26 cellular contexts compared by ENCODE assay signal in the genomic region with DNA sequence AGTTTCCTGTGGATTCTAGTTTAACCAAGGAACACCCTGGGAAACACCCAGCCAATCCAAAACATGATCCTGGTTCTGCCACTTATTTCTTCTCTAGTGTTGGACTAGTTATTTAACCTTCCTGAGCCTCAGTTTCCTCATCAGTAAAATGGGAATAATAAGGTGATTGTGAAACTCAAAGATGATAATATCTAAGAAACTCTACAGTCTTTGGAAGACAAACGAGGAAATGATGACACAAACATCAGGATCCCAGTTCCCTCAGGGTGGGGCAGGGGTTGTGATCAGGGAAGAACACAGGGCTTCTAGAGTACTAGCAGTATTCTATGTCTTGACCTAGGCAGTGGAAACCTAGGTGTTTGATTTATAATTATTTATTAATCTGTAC. TPM values are rescaled to one million over a fixed set of nuclear protein-coding genes. Genes with fewer than 3 reads are reported as not detected.
"Had no signal": no experiment of that assay in that cellular context is flagged by ENCODE, and none has a peak within 500 bp of the region (broad histone marks: within the 10 kb centered on the region; RNA-seq: fewer than 3 reads in every experiment).

No MANE protein-coding gene starts in this region.

- H3K27ac Mint-ChIP-seq: activated naive CD4-positive, alpha-beta T cell treated with anti-CD3 and anti-CD28 coated beads for 36 hours; activated naive CD8-positive, alpha-beta T cell treated with anti-CD3 and anti-CD28 coated beads, Interleukin-2, amount 50 U/mL, for 24 hours; activated T-cell treated with anti-CD3 and anti-CD28 coated beads, Interleukin-2, amount 50 U/mL, for 24 hours; activated T-helper 2 cell treated with anti-CD3 and anti-CD28 coated beads, Interferon-gamma antibody, Interleukin-2, Interleukin-4, amounts not matched to agents 10 μg/mL and 5 μg/mL and 100 μg/mL, durations not matched to agents 14 hours and 24 hours and 36 hours; immature natural killer cell; stimulated activated naive B cell treated with anti-CD40 and anti-IgM and Interleukin-4, amounts not matched to agents 10 μg/mL and 1 μg/mL and 100 μg/mL, for 72 hours; WTC11 had no signal

- H3K9me3 ChIP-seq: psoas muscle, sigmoid colon, SJSA1, testis, upper lobe of left lung had no signal

- H3K36me3 ChIP-seq: sigmoid colon, SJSA1, upper lobe of left lung had no signal

- FAIRE-seq: endometrium had no signal

- ATAC-seq: activated naive CD8-positive, alpha-beta T cell treated with anti-CD3 and anti-CD28 coated beads, Interleukin-2, amount 50 U/mL, for 24 hours; left ventricle myocardium superior; naive thymus-derived CD4-positive, alpha-beta T cell; psoas muscle; stimulated activated naive B cell treated with anti-CD40 and anti-IgM and Interleukin-4, amounts not matched to agents 10 μg/mL and 1 μg/mL and 100 μg/mL, for 72 hours; WTC11 had no signal

- H3K4me3 ChIP-seq: hepatocyte, psoas muscle, sigmoid colon, SJSA1, testis, upper lobe of left lung had no signal

- H3K27me3 ChIP-seq: hepatocyte, SJSA1, testis had no signal

- DNase-seq: activated CD8-positive, alpha-beta memory T cell treated with anti-CD3 and anti-CD28 coated beads for 24 hours; activated CD8-positive, alpha-beta memory T cell treated with anti-CD3 and anti-CD28 coated beads, Interleukin-2, amount 50 U/mL, for 4 hours; activated naive CD4-positive, alpha-beta T cell treated with anti-CD3 and anti-CD28 coated beads for 36 hours; activated naive CD8-positive, alpha-beta T cell treated with anti-CD3 and anti-CD28 coated beads, Interleukin-2, amount 50 U/mL, for 24 hours; activated T-cell treated with anti-CD3 and anti-CD28 coated beads, Interleukin-2, amount 50 U/mL, for 24 hours; effector CD4-positive, alpha-beta T cell; foreskin melanocyte; immature natural killer cell; kidney glomerular epithelial cell; left ventricle myocardium superior; naive thymus-derived CD4-positive, alpha-beta T cell; psoas muscle; stimulated activated CD4-positive, alpha-beta T cell treated with anti-CD3 and anti-CD28 coated beads, Interleukin-2, amount 100 ng/mL, for 48 hours; stimulated activated CD8-positive, alpha-beta memory T cell treated with anti-CD3 and anti-CD28 coated beads, Interleukin-4, amount 100 ng/mL, for 48 hours; stimulated activated naive B cell treated with anti-CD40 and anti-IgM and Interleukin-4, amounts not matched to agents 10 μg/mL and 1 μg/mL and 100 μg/mL, for 72 hours; T-helper 9 cell; testis; upper lobe of left lung had no signal

- H3K4me3 Mint-ChIP-seq: activated naive CD4-positive, alpha-beta T cell treated with anti-CD3 and anti-CD28 coated beads for 36 hours; activated naive CD8-positive, alpha-beta T cell treated with anti-CD3 and anti-CD28 coated beads, Interleukin-2, amount 50 U/mL, for 24 hours; activated T-cell treated with anti-CD3 and anti-CD28 coated beads, Interleukin-2, amount 50 U/mL, for 24 hours; dendritic cell treated with granulocyte-macrophage colony-stimulating factor and Interleukin-4, amounts not matched to agents 40 ng/mL and 50 ng/mL, for 4 days; immature natural killer cell; naive thymus-derived CD4-positive, alpha-beta T cell; stimulated activated naive B cell treated with anti-CD40 and anti-IgM and Interleukin-4, amounts not matched to agents 10 μg/mL and 1 μg/mL and 100 μg/mL, for 72 hours; WTC11 had no signal

- H3K36me3 Mint-ChIP-seq: immature natural killer cell; naive thymus-derived CD4-positive, alpha-beta T cell; stimulated activated naive B cell treated with anti-CD40 and anti-IgM and Interleukin-4, amounts not matched to agents 10 μg/mL and 1 μg/mL and 100 μg/mL, for 72 hours; WTC11 had no signal

- H3K27ac ChIP-seq: hepatocyte, psoas muscle, sigmoid colon, SJSA1, testis, upper lobe of left lung had no signal

- H3K9me3 Mint-ChIP-seq: activated naive CD4-positive, alpha-beta T cell treated with anti-CD3 and anti-CD28 coated beads for 36 hours; activated naive CD8-positive, alpha-beta T cell treated with anti-CD3 and anti-CD28 coated beads, Interleukin-2, amount 50 U/mL, for 24 hours; activated T-cell treated with anti-CD3 and anti-CD28 coated beads, Interleukin-2, amount 50 U/mL, for 24 hours; activated T-helper 2 cell treated with anti-CD3 and anti-CD28 coated beads, Interferon-gamma antibody, Interleukin-2, Interleukin-4, amounts not matched to agents 10 μg/mL and 5 μg/mL and 100 μg/mL, durations not matched to agents 14 hours and 24 hours and 36 hours; dendritic cell treated with granulocyte-macrophage colony-stimulating factor and Interleukin-4, amounts not matched to agents 40 ng/mL and 50 ng/mL, for 4 days; naive thymus-derived CD4-positive, alpha-beta T cell; stimulated activated naive B cell treated with anti-CD40 and anti-IgM and Interleukin-4, amounts not matched to agents 10 μg/mL and 1 μg/mL and 100 μg/mL, for 72 hours; WTC11 had no signal

- H3K4me1 ChIP-seq: psoas muscle had no signal

RNA-seq across cellular contexts. Expression of a gene that starts 58.9 kb away (rescaled TPM):
- total RNA-seq: activated naive CD4-positive, alpha-beta T cell treated with anti-CD3 and anti-CD28 coated beads for 36 hours; naive thymus-derived CD4-positive, alpha-beta T cell; sigmoid colon; SJSA1; T-helper 1 cell treated with Interleukin-12 subunit alpha and Interleukin-12 subunit beta and Interleukin-4 antibody, amounts not matched to agents 30 ng/mL and 1 ng/mL, for 36 hours had no signal
- polyA plus RNA-seq: immature natural killer cell; naive thymus-derived CD4-positive, alpha-beta T cell had no signal
